ENCODE assay signal across 18 cellular contexts in genomic region chr14:54550514-54550913, GRCh38.
"Had no signal": no experiment of that assay in that cellular context is flagged by ENCODE, and none has a peak within 500 bp of the region (broad histone marks: within the 10 kb centered on the region; RNA-seq: fewer than 3 reads in every experiment).

No MANE protein-coding gene starts in this region.

- H3K79me2 ChIP-seq: hepatocyte had no signal

- H3K27me3 ChIP-seq: colonic mucosa, hepatocyte, right lobe of liver, testis, tibial nerve had no signal

- H3K4me1 Mint-ChIP-seq: stimulated activated effector memory CD8-positive, alpha-beta T cell treated with anti-CD3 and anti-CD28 coated beads, Interleukin-12 subunit alpha, Interleukin-12 subunit beta, amount 100 ng/mL, for 72 hours had no signal

- ATAC-seq: left colon; left ventricle myocardium superior; natural killer cell treated with Interleukin-12 subunit alpha and Interleukin-12 subunit beta and Interleukin-15 and Interleukin-18, amount 100 ng/mL, for 72 hours; psoas muscle; right lobe of liver; stimulated activated effector memory CD8-positive, alpha-beta T cell treated with anti-CD3 and anti-CD28 coated beads, Interleukin-12 subunit alpha, Interleukin-12 subunit beta, amount 100 ng/mL, for 72 hours had no signal

- H3K27ac Mint-ChIP-seq: natural killer cell treated with Interleukin-12 subunit alpha and Interleukin-12 subunit beta and Interleukin-15 and Interleukin-18, amount 100 ng/mL, for 72 hours; stimulated activated effector memory CD8-positive, alpha-beta T cell treated with anti-CD3 and anti-CD28 coated beads, Interleukin-12 subunit alpha, Interleukin-12 subunit beta, amount 100 ng/mL, for 72 hours; stimulated activated naive CD8-positive, alpha-beta T cell treated with anti-CD3 and anti-CD28 coated beads, Interleukin-15, Interleukin-2, amounts not matched to agents 100 ng/mL and 50 ng/mL, for 24 hours had no signal

- DNase-seq: colonic mucosa; foreskin melanocyte; head of caudate nucleus; left colon; left ventricle myocardium superior; midbrain; psoas muscle; retina; right lobe of liver; stimulated activated CD4-positive, alpha-beta T cell treated with anti-CD3 and anti-CD28 coated beads, Interleukin-4, amount 100 ng/mL, for 1 hour; stimulated activated CD8-positive, alpha-beta memory T cell treated with anti-CD3 and anti-CD28 coated beads, Interleukin-4, amount 100 ng/mL, for 48 hours; testis had no signal

- H3K36me3 Mint-ChIP-seq: natural killer cell treated with Interleukin-12 subunit alpha and Interleukin-12 subunit beta and Interleukin-15 and Interleukin-18, amount 100 ng/mL, for 72 hours; stimulated activated effector memory CD8-positive, alpha-beta T cell treated with anti-CD3 and anti-CD28 coated beads, Interleukin-12 subunit alpha, Interleukin-12 subunit beta, amount 100 ng/mL, for 72 hours had no signal

- H3K27ac ChIP-seq: colonic mucosa, hepatocyte, psoas muscle, right lobe of liver, testis, tibial nerve had no signal

- H3K27me3 Mint-ChIP-seq: stimulated activated naive CD8-positive, alpha-beta T cell treated with anti-CD3 and anti-CD28 coated beads, Interleukin-15, Interleukin-2, amounts not matched to agents 100 ng/mL and 50 ng/mL, for 24 hours had no signal

- H3K4me3 ChIP-seq: colonic mucosa, hepatocyte, lung, psoas muscle, right lobe of liver, testis, tibial nerve had no signal

- H3K9me3 ChIP-seq: colonic mucosa, psoas muscle, right lobe of liver, testis, tibial nerve had no signal

- H2AFZ ChIP-seq: hepatocyte had no signal

- H3K4me2 ChIP-seq: hepatocyte had no signal

- H3K4me3 Mint-ChIP-seq: natural killer cell treated with Interleukin-12 subunit alpha and Interleukin-12 subunit beta and Interleukin-15 and Interleukin-18, amount 100 ng/mL, for 72 hours; stimulated activated effector memory CD8-positive, alpha-beta T cell treated with anti-CD3 and anti-CD28 coated beads, Interleukin-12 subunit alpha, Interleukin-12 subunit beta, amount 100 ng/mL, for 72 hours; stimulated activated naive CD8-positive, alpha-beta T cell treated with anti-CD3 and anti-CD28 coated beads, Interleukin-15, Interleukin-2, amounts not matched to agents 100 ng/mL and 50 ng/mL, for 24 hours had no signal

- H3K36me3 ChIP-seq: colonic mucosa, right lobe of liver, tibial nerve had no signal

- H3K4me1 ChIP-seq: colonic mucosa, psoas muscle, right lobe of liver, testis, tibial nerve had no signal

- H3K9me3 Mint-ChIP-seq: natural killer cell treated with Interleukin-12 subunit alpha and Interleukin-12 subunit beta and Interleukin-15 and Interleukin-18, amount 100 ng/mL, for 72 hours; stimulated activated effector memory CD8-positive, alpha-beta T cell treated with anti-CD3 and anti-CD28 coated beads, Interleukin-12 subunit alpha, Interleukin-12 subunit beta, amount 100 ng/mL, for 72 hours; stimulated activated naive CD8-positive, alpha-beta T cell treated with anti-CD3 and anti-CD28 coated beads, Interleukin-15, Interleukin-2, amounts not matched to agents 100 ng/mL and 50 ng/mL, for 24 hours had no signal
